ENCODE assay signal across 1 cellular context in genomic region chr7:149720372-149721083, GRCh38.
TF ChIP-seq lines count a peak whose summit lies in the region.

No MANE protein-coding gene starts in this region.

TF ChIP-seq in HepG2, 621 proteins besides CTCF, POLR2A, EP300 and RAD21 (continued from another document):
- no peak for TF ChIP-seq ZNF512B (CRISPR knock-in tag; IDR thresholded peaks at IDR 0.05; ENCODE audit: borderline replicate concordance)
TF ChIP-seq in HepG2: peak in this region for 32.
